ENCODE assay signal across 7 cellular contexts in genomic region chr5:175968381-175968780, GRCh38. TPM values are rescaled to one million over a fixed set of nuclear protein-coding genes. Genes with fewer than 3 reads are reported as not detected.
A peak's percentile ranks its signal among the peaks of the same experiment; 100 is the strongest.
DNase-seq lines count a peak whose midpoint lies in the region; ATAC-seq and TF ChIP-seq lines count a peak whose summit lies in the region.
"Not testable (repeated sequence)": the region's sequence is repeated elsewhere in the genome, so short reads cannot be mapped to it uniquely, and the experiment has no call there.

No MANE protein-coding gene starts in this region.

- H3K27ac ChIP-seq in GM23248; iPS-20b (ENCODE audit: low read length): not testable (repeated sequence)

- H3K36me3 ChIP-seq in GM23248 (ENCODE audit: low read depth); iPS-20b (ENCODE audit: insufficient read depth, low read depth, low read length): not testable (repeated sequence)

- H4K20me1 ChIP-seq in GM23248 (ENCODE audit: insufficient read depth): not testable (repeated sequence)

- H3K27me3 Mint-ChIP-seq in chondrocyte (ENCODE audit: low read depth); osteocyte (ENCODE audit: unreplicated experiment): not testable (repeated sequence)

- not testable (repeated sequence) for DNase-seq in GM23248; chondrocyte (ENCODE audit: low spot score); osteocyte (ENCODE audit: extremely low spot score, unreplicated experiment)

- peak; percentile 28 for ATAC-seq in GM18867 (IDR thresholded peaks at IDR 0.05; ENCODE audit: unreplicated experiment)
- peak; percentile 14 for ATAC-seq in HG03196 (IDR thresholded peaks at IDR 0.05; ENCODE audit: unreplicated experiment)
- ATAC-seq in SK-N-SH treated with all-trans-retinoic acid at 6 μM for 48 hours: peak; percentile 55

- H3K9me3 ChIP-seq in GM23248 (ENCODE audit: low read depth); iPS-20b (ENCODE audit: insufficient read depth, low read depth, low read length): not testable (repeated sequence)

- not testable (repeated sequence) for H3K36me3 Mint-ChIP-seq in chondrocyte (ENCODE audit: low read depth); osteocyte (ENCODE audit: unreplicated experiment)

- not testable (repeated sequence) for H3K9me2 ChIP-seq in GM23248 (ENCODE audit: insufficient read depth)

- H3K9ac ChIP-seq in GM23248; iPS-20b (ENCODE audit: low read depth, low read length): not testable (repeated sequence)

- H3K27me3 ChIP-seq in GM23248 (replicated peaks; ENCODE audit: insufficient read depth); iPS-20b (ENCODE audit: insufficient read depth, low read length): not testable (repeated sequence)

- H3K79me2 ChIP-seq in GM23248 (ENCODE audit: insufficient read depth): peaks cover 14% of the 10 kb centered on the region; the same call in 1 of the 2 replicates

- not testable (repeated sequence) for H3K27ac Mint-ChIP-seq in chondrocyte (ENCODE audit: unreplicated experiment); osteocyte (ENCODE audit: unreplicated experiment)

- H3K4me3 Mint-ChIP-seq in chondrocyte (ENCODE audit: unreplicated experiment) (peak overlapping the region; percentile 53), osteocyte (ENCODE audit: unreplicated experiment) (peak overlapping the region; percentile 83)

- H3F3A ChIP-seq in GM23248 (ENCODE audit: insufficient read depth): not testable (repeated sequence)

- peak overlapping the region; percentile 52 for H3K4me2 ChIP-seq in GM23248 (ENCODE audit: unreplicated experiment)

- H3K4me3 ChIP-seq in GM23248: peak overlapping the region; percentile 80
- H3K4me3 ChIP-seq in iPS-20b (ENCODE audit: low read length): peak overlapping the region; percentile 69; the same call in 1 of the 2 replicates

- not testable (repeated sequence) for H3K9me3 Mint-ChIP-seq in chondrocyte (ENCODE audit: low read depth); osteocyte (ENCODE audit: unreplicated experiment)

- H2AFZ ChIP-seq in GM23248: peak overlapping the region; percentile 94

- in situ Hi-C loops in GM23248 (cut with MboI): not testable (repeated sequence)

- 5 to 11% methylated on average over 4 of the region's 6 CpGs for WGBS in GM23248 (ENCODE audit: low coverage in 1 of 2, low lambda C conversion rate in 2 of 2, missing lambda C conversion rate in 2 of 2), 2 experiments

- not testable (repeated sequence) for H3K4me1 Mint-ChIP-seq in chondrocyte (ENCODE audit: low read depth); osteocyte (ENCODE audit: unreplicated experiment)

- not testable (repeated sequence) for TF ChIP-seq CTCF in chondrocyte (IDR thresholded peaks at IDR 0.05); osteocyte (IDR thresholded peaks at IDR 0.05)

- not testable (repeated sequence) for H3K4me1 ChIP-seq in GM23248 (ENCODE audit: insufficient read depth); iPS-20b (ENCODE audit: insufficient read depth, low read length)

RNA-seq across cellular contexts. Expression of gene THOC3, which starts 0.3 kb away (rescaled TPM):
- total RNA-seq in GM23248 (2014; rRNA removed; shearing (Covaris generic)): 57.9 and 70.7 TPM in 2 replicates
- polyA plus RNA-seq in GM23248 (2016; fragmentation: Nextera tagmentation; extraction: Ambion mirVana): 47.2 and 50.6 TPM in 2 replicates
- total RNA-seq in chondrocyte (26.8 to 36.9 TPM (median 31.3 TPM) in 3 replicates), osteocyte (34.6 and 34.8 TPM in 2 replicates)
